1 cellular context compared by ENCODE assay signal in the genomic region with DNA sequence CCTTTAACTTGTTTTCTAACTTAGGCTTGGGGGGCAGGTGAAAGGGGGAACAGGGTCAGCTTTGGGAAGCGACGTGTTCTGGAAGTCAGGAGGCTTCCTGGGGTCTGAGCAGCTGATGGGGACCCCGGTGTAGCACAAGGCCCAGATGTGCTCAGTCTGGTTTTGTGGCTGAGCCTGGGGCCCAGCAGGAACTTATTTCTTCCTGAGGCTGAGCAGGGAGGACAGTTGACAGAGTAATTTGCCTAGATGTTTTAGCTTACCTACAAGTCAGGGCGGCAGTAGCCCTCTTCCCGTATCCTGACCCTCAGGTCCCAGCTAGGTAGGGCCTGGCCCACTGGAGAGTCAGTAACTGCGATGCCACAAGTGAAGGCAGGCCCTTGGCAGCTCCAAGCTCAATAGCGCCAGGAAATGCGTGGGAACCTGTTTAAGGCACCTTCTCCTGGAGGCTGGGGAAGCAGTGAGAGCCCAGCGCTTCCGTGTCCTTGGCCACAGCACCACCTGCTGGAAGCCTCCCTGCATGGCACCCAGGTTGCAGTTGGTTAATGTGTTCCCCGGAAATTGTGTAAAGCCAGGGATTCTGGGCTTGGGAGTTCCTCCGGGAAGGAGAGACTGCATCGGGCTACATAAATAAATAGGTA.
TF ChIP-seq lines count a peak whose summit lies in the region.

No MANE protein-coding gene starts in this region.

TF ChIP-seq in H1, 55 proteins besides CTCF, POLR2A, EP300 and RAD21:
- no peak for TF ChIP-seq SUZ12 (IDR thresholded peaks at IDR 0.05; ENCODE audit: low read length)
- TF ChIP-seq CREB1 (IDR thresholded peaks at IDR 0.05): no peak
- TF ChIP-seq, protein P1, sequence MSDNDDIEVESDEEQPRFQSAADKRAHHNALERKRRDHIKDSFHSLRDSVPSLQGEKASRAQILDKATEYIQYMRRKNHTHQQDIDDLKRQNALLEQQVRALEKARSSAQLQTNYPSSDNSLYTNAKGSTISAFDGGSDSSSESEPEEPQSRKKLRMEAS (IDR thresholded peaks at IDR 0.05): no peak
- TF ChIP-seq KDM4A (IDR thresholded peaks at IDR 0.05; ENCODE audit: low read depth, low read length, severe bottlenecking): no peak
- no peak for TF ChIP-seq E2F6 (IDR thresholded peaks at IDR 0.05)
- no peak for TF ChIP-seq JUN (IDR thresholded peaks at IDR 0.05; ENCODE audit: low read depth, low read length)
- TF ChIP-seq CHD1 (IDR thresholded peaks at IDR 0.05; ENCODE audit: low read depth, low read length): no peak
- TF ChIP-seq CHD2 (IDR thresholded peaks at IDR 0.05; ENCODE audit: low read length): no peak
- TF ChIP-seq TCF12 (IDR thresholded peaks at IDR 0.05; ENCODE audit: low read depth, low read length): no peak
- TF ChIP-seq TBP (IDR thresholded peaks at IDR 0.05; ENCODE audit: low read depth, low read length): peak; percentile 27; the same call in 1 of the 2 replicates
- TF ChIP-seq SP4 (IDR thresholded peaks at IDR 0.05; ENCODE audit: low read length): no peak
- no peak for TF ChIP-seq KDM1A (IDR thresholded peaks at IDR 0.05; ENCODE audit: borderline replicate concordance, low read length)
- TF ChIP-seq YY1 (IDR thresholded peaks at IDR 0.05; ENCODE audit: low read depth, low read length): 0 out of 2 replicates have a peak, but pooled peaks have one; percentile 29
- no peak for TF ChIP-seq SP2 (IDR thresholded peaks at IDR 0.05; ENCODE audit: low read length)
- TF ChIP-seq TAF7 (optimal IDR thresholded peaks at IDR 0.05; ENCODE audit: borderline replicate concordance, low read depth, low read length): no peak
- TF ChIP-seq BACH1 (IDR thresholded peaks at IDR 0.05; ENCODE audit: low read length): no peak
- TF ChIP-seq CEBPB (IDR thresholded peaks at IDR 0.05; ENCODE audit: low read depth, low read length): 0 out of 2 replicates have a peak, but pooled peaks have one; percentile 27
- TF ChIP-seq, protein P2, sequence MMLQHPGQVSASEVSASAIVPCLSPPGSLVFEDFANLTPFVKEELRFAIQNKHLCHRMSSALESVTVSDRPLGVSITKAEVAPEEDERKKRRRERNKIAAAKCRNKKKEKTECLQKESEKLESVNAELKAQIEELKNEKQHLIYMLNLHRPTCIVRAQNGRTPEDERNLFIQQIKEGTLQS (IDR thresholded peaks at IDR 0.05; ENCODE audit: insufficient read depth, low read depth, low read length): no peak
- no peak for TF ChIP-seq RNF2 (IDR thresholded peaks at IDR 0.05; ENCODE audit: borderline replicate concordance, low read depth, low read length, missing control alignments, poor library complexity, severe bottlenecking)
- no peak for TF ChIP-seq RBBP5 (IDR thresholded peaks at IDR 0.05; ENCODE audit: borderline replicate concordance, low read depth, low read length)
- TF ChIP-seq SIN3A (conservative IDR thresholded peaks at IDR 0.05 in 1 of 2, IDR thresholded peaks at IDR 0.05 in 1 of 2; ENCODE audit: low read depth in 1 of 2, low read length in 2 of 2): no peak; a peak in 1 of 4 replicates
- no peak for TF ChIP-seq HDAC2 (IDR thresholded peaks at IDR 0.05; ENCODE audit: borderline replicate concordance in 1 of 2, low read depth in 2 of 2, low read length in 2 of 2)
- no peak for TF ChIP-seq CTBP2 (IDR thresholded peaks at IDR 0.05; ENCODE audit: borderline replicate concordance, insufficient read depth, insufficient read length, low read length)
- TF ChIP-seq POLR2AphosphoS5 (IDR thresholded peaks at IDR 0.05; ENCODE audit: low read depth, low read length): no peak
- TF ChIP-seq MAFK (IDR thresholded peaks at IDR 0.05; ENCODE audit: low read depth, low read length): no peak
- TF ChIP-seq HDAC6 (IDR thresholded peaks at IDR 0.05; ENCODE audit: low read depth, low read length): no peak
- TF ChIP-seq SRF (IDR thresholded peaks at IDR 0.05; ENCODE audit: low read depth, low read length): no peak
- TF ChIP-seq CBX8 (IDR thresholded peaks at IDR 0.05; ENCODE audit: borderline replicate concordance, low read depth, low read length): no peak
- no peak for TF ChIP-seq CBX5 (IDR thresholded peaks at IDR 0.05; ENCODE audit: low read depth, low read length)
- no peak for TF ChIP-seq RFX5 (IDR thresholded peaks at IDR 0.05; ENCODE audit: borderline replicate concordance, low read depth, low read length)
- TF ChIP-seq POU5F1 (IDR thresholded peaks at IDR 0.05; ENCODE audit: low read depth, low read length): no peak
- no peak for TF ChIP-seq KDM5A (IDR thresholded peaks at IDR 0.05; ENCODE audit: low read length)
- TF ChIP-seq TEAD4 (IDR thresholded peaks at IDR 0.05; ENCODE audit: low read depth, low read length): peak; percentile 42; the same call in 1 of the 2 replicates
- no peak for TF ChIP-seq NANOG (IDR thresholded peaks at IDR 0.05; ENCODE audit: insufficient read depth, low read depth, low read length, poor library complexity, severe bottlenecking)
- TF ChIP-seq GABPA (IDR thresholded peaks at IDR 0.05; ENCODE audit: borderline replicate concordance, insufficient read depth, low read length): peak; percentile 73; the same call in 1 of the 2 replicates
- TF ChIP-seq, protein P3, sequence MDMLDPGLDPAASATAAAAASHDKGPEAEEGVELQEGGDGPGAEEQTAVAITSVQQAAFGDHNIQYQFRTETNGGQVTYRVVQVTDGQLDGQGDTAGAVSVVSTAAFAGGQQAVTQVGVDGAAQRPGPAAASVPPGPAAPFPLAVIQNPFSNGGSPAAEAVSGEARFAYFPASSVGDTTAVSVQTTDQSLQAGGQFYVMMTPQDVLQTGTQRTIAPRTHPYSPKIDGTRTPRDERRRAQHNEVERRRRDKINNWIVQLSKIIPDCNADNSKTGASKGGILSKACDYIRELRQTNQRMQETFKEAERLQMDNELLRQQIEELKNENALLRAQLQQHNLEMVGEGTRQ (IDR thresholded peaks at IDR 0.05; ENCODE audit: low read length): no peak
- TF ChIP-seq ASH2L (IDR thresholded peaks at IDR 0.05; ENCODE audit: low read length): no peak
- TF ChIP-seq, protein P4, sequence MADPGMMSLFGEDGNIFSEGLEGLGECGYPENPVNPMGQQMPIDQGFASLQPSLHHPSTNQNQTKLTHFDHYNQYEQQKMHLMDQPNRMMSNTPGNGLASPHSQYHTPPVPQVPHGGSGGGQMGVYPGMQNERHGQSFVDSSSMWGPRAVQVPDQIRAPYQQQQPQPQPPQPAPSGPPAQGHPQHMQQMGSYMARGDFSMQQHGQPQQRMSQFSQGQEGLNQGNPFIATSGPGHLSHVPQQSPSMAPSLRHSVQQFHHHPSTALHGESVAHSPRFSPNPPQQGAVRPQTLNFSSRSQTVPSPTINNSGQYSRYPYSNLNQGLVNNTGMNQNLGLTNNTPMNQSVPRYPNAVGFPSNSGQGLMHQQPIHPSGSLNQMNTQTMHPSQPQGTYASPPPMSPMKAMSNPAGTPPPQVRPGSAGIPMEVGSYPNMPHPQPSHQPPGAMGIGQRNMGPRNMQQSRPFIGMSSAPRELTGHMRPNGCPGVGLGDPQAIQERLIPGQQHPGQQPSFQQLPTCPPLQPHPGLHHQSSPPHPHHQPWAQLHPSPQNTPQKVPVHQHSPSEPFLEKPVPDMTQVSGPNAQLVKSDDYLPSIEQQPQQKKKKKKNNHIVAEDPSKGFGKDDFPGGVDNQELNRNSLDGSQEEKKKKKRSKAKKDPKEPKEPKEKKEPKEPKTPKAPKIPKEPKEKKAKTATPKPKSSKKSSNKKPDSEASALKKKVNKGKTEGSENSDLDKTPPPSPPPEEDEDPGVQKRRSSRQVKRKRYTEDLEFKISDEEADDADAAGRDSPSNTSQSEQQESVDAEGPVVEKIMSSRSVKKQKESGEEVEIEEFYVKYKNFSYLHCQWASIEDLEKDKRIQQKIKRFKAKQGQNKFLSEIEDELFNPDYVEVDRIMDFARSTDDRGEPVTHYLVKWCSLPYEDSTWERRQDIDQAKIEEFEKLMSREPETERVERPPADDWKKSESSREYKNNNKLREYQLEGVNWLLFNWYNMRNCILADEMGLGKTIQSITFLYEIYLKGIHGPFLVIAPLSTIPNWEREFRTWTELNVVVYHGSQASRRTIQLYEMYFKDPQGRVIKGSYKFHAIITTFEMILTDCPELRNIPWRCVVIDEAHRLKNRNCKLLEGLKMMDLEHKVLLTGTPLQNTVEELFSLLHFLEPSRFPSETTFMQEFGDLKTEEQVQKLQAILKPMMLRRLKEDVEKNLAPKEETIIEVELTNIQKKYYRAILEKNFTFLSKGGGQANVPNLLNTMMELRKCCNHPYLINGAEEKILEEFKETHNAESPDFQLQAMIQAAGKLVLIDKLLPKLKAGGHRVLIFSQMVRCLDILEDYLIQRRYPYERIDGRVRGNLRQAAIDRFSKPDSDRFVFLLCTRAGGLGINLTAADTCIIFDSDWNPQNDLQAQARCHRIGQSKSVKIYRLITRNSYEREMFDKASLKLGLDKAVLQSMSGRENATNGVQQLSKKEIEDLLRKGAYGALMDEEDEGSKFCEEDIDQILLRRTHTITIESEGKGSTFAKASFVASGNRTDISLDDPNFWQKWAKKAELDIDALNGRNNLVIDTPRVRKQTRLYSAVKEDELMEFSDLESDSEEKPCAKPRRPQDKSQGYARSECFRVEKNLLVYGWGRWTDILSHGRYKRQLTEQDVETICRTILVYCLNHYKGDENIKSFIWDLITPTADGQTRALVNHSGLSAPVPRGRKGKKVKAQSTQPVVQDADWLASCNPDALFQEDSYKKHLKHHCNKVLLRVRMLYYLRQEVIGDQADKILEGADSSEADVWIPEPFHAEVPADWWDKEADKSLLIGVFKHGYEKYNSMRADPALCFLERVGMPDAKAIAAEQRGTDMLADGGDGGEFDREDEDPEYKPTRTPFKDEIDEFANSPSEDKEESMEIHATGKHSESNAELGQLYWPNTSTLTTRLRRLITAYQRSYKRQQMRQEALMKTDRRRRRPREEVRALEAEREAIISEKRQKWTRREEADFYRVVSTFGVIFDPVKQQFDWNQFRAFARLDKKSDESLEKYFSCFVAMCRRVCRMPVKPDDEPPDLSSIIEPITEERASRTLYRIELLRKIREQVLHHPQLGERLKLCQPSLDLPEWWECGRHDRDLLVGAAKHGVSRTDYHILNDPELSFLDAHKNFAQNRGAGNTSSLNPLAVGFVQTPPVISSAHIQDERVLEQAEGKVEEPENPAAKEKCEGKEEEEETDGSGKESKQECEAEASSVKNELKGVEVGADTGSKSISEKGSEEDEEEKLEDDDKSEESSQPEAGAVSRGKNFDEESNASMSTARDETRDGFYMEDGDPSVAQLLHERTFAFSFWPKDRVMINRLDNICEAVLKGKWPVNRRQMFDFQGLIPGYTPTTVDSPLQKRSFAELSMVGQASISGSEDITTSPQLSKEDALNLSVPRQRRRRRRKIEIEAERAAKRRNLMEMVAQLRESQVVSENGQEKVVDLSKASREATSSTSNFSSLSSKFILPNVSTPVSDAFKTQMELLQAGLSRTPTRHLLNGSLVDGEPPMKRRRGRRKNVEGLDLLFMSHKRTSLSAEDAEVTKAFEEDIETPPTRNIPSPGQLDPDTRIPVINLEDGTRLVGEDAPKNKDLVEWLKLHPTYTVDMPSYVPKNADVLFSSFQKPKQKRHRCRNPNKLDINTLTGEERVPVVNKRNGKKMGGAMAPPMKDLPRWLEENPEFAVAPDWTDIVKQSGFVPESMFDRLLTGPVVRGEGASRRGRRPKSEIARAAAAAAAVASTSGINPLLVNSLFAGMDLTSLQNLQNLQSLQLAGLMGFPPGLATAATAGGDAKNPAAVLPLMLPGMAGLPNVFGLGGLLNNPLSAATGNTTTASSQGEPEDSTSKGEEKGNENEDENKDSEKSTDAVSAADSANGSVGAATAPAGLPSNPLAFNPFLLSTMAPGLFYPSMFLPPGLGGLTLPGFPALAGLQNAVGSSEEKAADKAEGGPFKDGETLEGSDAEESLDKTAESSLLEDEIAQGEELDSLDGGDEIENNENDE (IDR thresholded peaks at IDR 0.05; ENCODE audit: insufficient replicate concordance, low read length): no peak
- no peak for TF ChIP-seq JUND (IDR thresholded peaks at IDR 0.05; ENCODE audit: low read length)
- no peak for TF ChIP-seq SIRT6 (IDR thresholded peaks at IDR 0.05; ENCODE audit: low read length)
- peak; percentile 8; the same call in 1 of the 2 replicates for TF ChIP-seq EGR1 (IDR thresholded peaks at IDR 0.05; ENCODE audit: borderline replicate concordance, low read depth, low read length)
- no peak for TF ChIP-seq SAP30 (IDR thresholded peaks at IDR 0.05; ENCODE audit: insufficient read depth, insufficient replicate concordance, low read length)
- no peak for TF ChIP-seq SP1 (IDR thresholded peaks at IDR 0.05; ENCODE audit: low read depth, low read length)
- TF ChIP-seq BCL11A (IDR thresholded peaks at IDR 0.05; ENCODE audit: low read depth in 2 of 2, low read length in 2 of 2): no peak
